In genomic region chr5:176535655-176536131, GRCh38 we compare ENCODE assay signal across 8 cellular contexts. TPM values are rescaled to one million over a fixed set of nuclear protein-coding genes. Genes with fewer than 3 reads are reported as not detected.
DNase-seq lines count a peak whose midpoint lies in the region; ATAC-seq and TF ChIP-seq lines count a peak whose summit lies in the region.

No MANE protein-coding gene starts in this region.

- CTCF ChIA-PET in WTC11 (lab: Charles Lee), result interaction anchor here (0.7 to 1.2 kb wide), 4 partner anchors 13 to 806 kb away, joined by 3 to 6 read pairs (median 3); partner anchors contain the start of gene CDHR2

- ATAC-seq in WTC11, result no peak
- no peak for ATAC-seq in right cardiac atrium
- ATAC-seq in HG03039 (IDR thresholded peaks at IDR 0.05; ENCODE audit: unreplicated experiment), result no peak

- POLR2A ChIA-PET in WTC11 (lab: Charles Lee), result interaction anchor here (0.6 to 3.4 kb wide), 9 partner anchors 8 to 851 kb away, joined by 3 to 30 read pairs (median 4); partner anchors contain the start of genes CDHR2, FAF2, HIGD2A and NOP16

- H3K27me3 ChIP-seq in right cardiac atrium (ENCODE audit: control insufficient read depth, insufficient read depth), result no peaks in the 10 kb centered on the region

- H3K4me3 ChIP-seq in right cardiac atrium (ENCODE audit: low read length) (peak overlapping the region; percentile 97), skin epidermis (peak overlapping the region; percentile 46 to 95 (median 87))

- H3K9me3 ChIP-seq in right cardiac atrium (ENCODE audit: control insufficient read depth, low read length), result no peaks in the 10 kb centered on the region

- intact Hi-C loops in activated CD4-positive, alpha-beta T cell treated with anti-CD3 and anti-CD28 coated beads, Interleukin-2, amount 10 ng/mL, durations not matched to agents 24 days and 14 days (cut with micrococcal nuclease), result loop anchor here (2.0 to 10.0 kb wide), 8 partner anchors 77 to 1013 kb away; partner anchors contain the start of genes ARL10, GPRIN1, LMAN2 and RGS14
- intact Hi-C loops in right cardiac atrium (cut with DNase I), result loop anchor here in 2 of 4 donors (10.0 kb wide), 2 partner anchors 91 to 121 kb away; partner anchors contain the start of genes FAF2 (in 2 of the 2) and CLTB (in 1 of the 2)

- H3K4me1 ChIP-seq in right cardiac atrium (ENCODE audit: control insufficient read depth, insufficient read depth, low read length), result peaks cover 20% of the 10 kb centered on the region

- H3K36me3 Mint-ChIP-seq in activated CD4-positive, alpha-beta T cell treated with anti-CD3 and anti-CD28 coated beads, Interleukin-2, amount 10 ng/mL, durations not matched to agents 24 days and 14 days (ENCODE audit: low read depth), result peaks cover 17% of the 10 kb centered on the region
- H3K36me3 Mint-ChIP-seq in WTC11, result peaks cover 24% of the 10 kb centered on the region

- WGBS in right cardiac atrium, result 4% methylated on average over 10 of the region's 10 CpGs

- peak overlapping the region; percentile 95 for H3K27ac Mint-ChIP-seq in activated CD4-positive, alpha-beta T cell treated with anti-CD3 and anti-CD28 coated beads, Interleukin-2, amount 10 ng/mL, durations not matched to agents 24 days and 14 days
- peak overlapping the region; percentile 98 for H3K27ac Mint-ChIP-seq in WTC11

- H3K4me1 Mint-ChIP-seq in activated CD4-positive, alpha-beta T cell treated with anti-CD3 and anti-CD28 coated beads, Interleukin-2, amount 10 ng/mL, durations not matched to agents 24 days and 14 days, result peaks cover 62% of the 10 kb centered on the region
- peaks cover 52% of the 10 kb centered on the region for H3K4me1 Mint-ChIP-seq in WTC11

- no peaks in the 10 kb centered on the region for H3K27me3 Mint-ChIP-seq in activated CD4-positive, alpha-beta T cell treated with anti-CD3 and anti-CD28 coated beads, Interleukin-2, amount 10 ng/mL, durations not matched to agents 24 days and 14 days
- no peaks in the 10 kb centered on the region for H3K27me3 Mint-ChIP-seq in WTC11 (ENCODE audit: low read depth)

- no peak for TF ChIP-seq CTCF in WTC11 (IDR thresholded peaks at IDR 0.05)

- no peak for DNase-seq in activated CD4-positive, alpha-beta T cell treated with anti-CD3 and anti-CD28 coated beads, Interleukin-2, amount 10 ng/mL, durations not matched to agents 24 days and 14 days
- no peak for DNase-seq in activated CD4-positive, alpha-beta T cell treated with anti-CD3 and anti-CD28 coated beads, Interleukin-2, amount 50 U/mL, for 1 hour
- DNase-seq in WTC11 (ENCODE audit: low spot score) (no peak), right cardiac atrium (peak in 1 of 3 donors; percentile 47), NOMO-1 treated with DMSO at 0.1 percent for 48 hours (lab: John Stamatoyannopoulos, UW; ENCODE audit: unreplicated experiment) (no peak), NCI-H2107 treated with DMSO at 0.1 percent for 48 hours (lab: John Stamatoyannopoulos, UW; ENCODE audit: unreplicated experiment) (no peak)

- H3K4me3 Mint-ChIP-seq in activated CD4-positive, alpha-beta T cell treated with anti-CD3 and anti-CD28 coated beads, Interleukin-2, amount 10 ng/mL, durations not matched to agents 24 days and 14 days, result peak overlapping the region; percentile 93
- H3K4me3 Mint-ChIP-seq in WTC11, result peak overlapping the region; percentile 94

- H3K27ac ChIP-seq in right cardiac atrium (ENCODE audit: low read length) (peak overlapping the region; percentile 44), skin epidermis (peak overlapping the region; percentile 32 to 100 (median 97))

- H3K9me3 Mint-ChIP-seq in activated CD4-positive, alpha-beta T cell treated with anti-CD3 and anti-CD28 coated beads, Interleukin-2, amount 10 ng/mL, durations not matched to agents 24 days and 14 days, result no peaks in the 10 kb centered on the region
- H3K9me3 Mint-ChIP-seq in WTC11, result no peaks in the 10 kb centered on the region

TF ChIP-seq in WTC11, 78 proteins besides CTCF, POLR2A, EP300 and RAD21:
- TF ChIP-seq ZNF416 (CRISPR knock-in tag; IDR thresholded peaks at IDR 0.05), result 0 out of 2 replicates have a peak, but pooled peaks have one; percentile 52
- TF ChIP-seq ATF6 (CRISPR knock-in tag; IDR thresholded peaks at IDR 0.05), result no peak
- TF ChIP-seq STAT6 (CRISPR knock-in tag; conservative IDR thresholded peaks at IDR 0.05; ENCODE audit: low read depth), result no peak
TF ChIP-seq in WTC11: peak in this region for 1.

RNA-seq across cellular contexts. Expression of gene RNF44, which starts 1.5 kb away (rescaled TPM):
- 71.4 and 74.0 TPM in 2 replicates for total RNA-seq in activated CD4-positive, alpha-beta T cell treated with anti-CD3 and anti-CD28 coated beads, Interleukin-2, amount 10 ng/mL, durations not matched to agents 24 days and 14 days
- 204 to 233 TPM (median 216 TPM) in 3 replicates for total RNA-seq in WTC11 (2021)
- 10 to 100 TPM; 19.6 to 31.7 (median 26.4) TPM for total RNA-seq in right cardiac atrium
- polyA plus RNA-seq in right cardiac atrium, result 16.5 TPM

RNA-seq across cellular contexts. Expression of gene CDHR2, which starts 13.4 kb away (rescaled TPM):
- 0.35 and 0.45 TPM in 2 replicates for total RNA-seq in activated CD4-positive, alpha-beta T cell treated with anti-CD3 and anti-CD28 coated beads, Interleukin-2, amount 10 ng/mL, durations not matched to agents 24 days and 14 days
- total RNA-seq in WTC11 (2021) (0.44 to 1.1 TPM (median 0.63 TPM) in 3 replicates), right cardiac atrium (under 1 TPM in 3 of 4 donors, not detected in 1; 0.40 to 0.92 (median 0.47) TPM)
- polyA plus RNA-seq in right cardiac atrium, result not detected
